20 cellular contexts compared by ENCODE assay signal in the genomic region with DNA sequence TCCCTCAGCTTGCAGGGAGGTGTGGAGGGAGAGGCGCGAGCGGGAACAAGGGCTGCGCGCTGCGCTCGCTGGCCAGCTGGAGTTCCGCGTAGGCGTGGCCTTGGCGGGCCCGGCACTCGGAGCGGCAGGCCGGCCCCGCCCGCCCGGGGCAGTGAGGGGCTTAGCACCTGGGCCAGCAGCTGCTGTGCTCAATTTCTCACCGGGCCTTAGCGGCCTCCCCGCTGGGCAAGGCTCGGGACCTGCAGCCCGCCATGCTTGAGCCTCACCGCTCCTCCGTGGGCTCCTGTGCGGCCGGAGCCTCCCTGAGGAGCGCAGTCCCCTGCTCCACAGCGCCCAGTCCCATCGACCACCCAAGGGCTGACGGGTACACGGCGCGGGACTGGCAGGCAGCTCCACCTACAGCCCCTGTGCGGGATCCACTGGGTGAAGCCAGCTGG.
A peak's percentile ranks its signal among the peaks of the same experiment; 100 is the strongest.
DNase-seq lines count a peak whose midpoint lies in the region; ATAC-seq and TF ChIP-seq lines count a peak whose summit lies in the region.
"Had no signal": no experiment of that assay in that cellular context is flagged by ENCODE, and none has a peak within 500 bp of the region (broad histone marks: within the 10 kb centered on the region; RNA-seq: fewer than 3 reads in every experiment).

No MANE protein-coding gene starts in this region.

- H3K27me3 ChIP-seq in H9 (ENCODE audit: insufficient read depth, low read length) (no peaks in the 10 kb centered on the region), lower lobe of right lung (ENCODE audit: low read depth) (no peaks in the 10 kb centered on the region), testis (no peaks in the 10 kb centered on the region), MM.1S (replicated peaks; ENCODE audit: insufficient read depth, low read length) (no peaks in the 10 kb centered on the region)
- H3K27me3 ChIP-seq: Peyer's patch had no signal

- H2BK20ac ChIP-seq in H9 (ENCODE audit: low read depth, low read length, poor library complexity, severe bottlenecking) = no peak overlapping the region

- H3K79me1 ChIP-seq in H9 (ENCODE audit: insufficient read depth, low read depth, low read length, poor library complexity, severe bottlenecking) = no peaks in the 10 kb centered on the region

- no peak overlapping the region for H4K5ac ChIP-seq in H9 (ENCODE audit: insufficient read length, low read depth, low read length)

- H3K9ac ChIP-seq in H9 (ENCODE audit: extremely low read depth, insufficient read length, low read length) (no peak overlapping the region), MM.1S (ENCODE audit: low read length) (no peak overlapping the region)

- no peak overlapping the region for H3K4me3 ChIP-seq in lower lobe of right lung
- peak overlapping the region; percentile 34 to 56 for H3K4me3 ChIP-seq in testis
- H3K4me3 ChIP-seq in MM.1S (ENCODE audit: low read length) = no peak overlapping the region
- H3K4me3 ChIP-seq: Peyer's patch, SK-N-MC had no signal

- H4K91ac ChIP-seq in H9 (ENCODE audit: insufficient read length, low read depth, low read length) = no peak overlapping the region

- no peak overlapping the region for H3K56ac ChIP-seq in H9 (ENCODE audit: insufficient read length, low read depth, low read length)

- no peak overlapping the region for H3K14ac ChIP-seq in H9 (ENCODE audit: insufficient read depth, low read length)

- H3K27ac ChIP-seq in H9 (ENCODE audit: insufficient read length, low read depth, low read length) (no peak overlapping the region), lower lobe of right lung (no peak overlapping the region), testis (no peak overlapping the region), MM.1S (ENCODE audit: low read length) (no peak overlapping the region)
- H3K27ac ChIP-seq: Peyer's patch, SK-N-MC had no signal

- H3K4me1 ChIP-seq in H9 (ENCODE audit: insufficient read depth, low read length) = no peaks in the 10 kb centered on the region
- H3K4me1 ChIP-seq in lower lobe of right lung = no peaks in the 10 kb centered on the region
- H3K4me1 ChIP-seq in testis = no peaks in the 10 kb centered on the region
- no peaks in the 10 kb centered on the region for H3K4me1 ChIP-seq in MM.1S (ENCODE audit: low read length)
- H3K4me1 ChIP-seq: Peyer's patch had no signal

- peak; percentile 80 for DNase-seq in H9
- peak; percentile 58 for DNase-seq in ecto neural progenitor cell (ENCODE audit: low spot score)
- peak; percentile 37 for DNase-seq in lower lobe of right lung
- peak; percentile 33 for DNase-seq in testis
- no peak for DNase-seq in activated naive CD4-positive, alpha-beta T cell treated with anti-CD3 and anti-CD28 coated beads, Interleukin-2, amount 50 U/mL, for 72 hours (ENCODE audit: low spot score in 2 of 2)
- no peak for DNase-seq in MM.1S
- no peak for DNase-seq in GM19240 (ENCODE audit: insufficient read length, low spot score)
- DNase-seq: CD4-positive, alpha-beta memory T cell; DMS79 treated with DMSO at 0.1 percent for 48 hours; GF-D8; IMR-90; NCI-H1105 treated with DMSO at 0.1 percent for 48 hours; NCI-H1694 treated with DMSO at 0.1 percent for 48 hours; NCI-H2107; NCI-H226; NCI-H524 treated with DMSO at 0.1 percent for 48 hours; Peyer's patch; Right ventricle myocardium superior had no signal

- H3K79me2 ChIP-seq in H9 (ENCODE audit: insufficient read depth, low read length) = no peaks in the 10 kb centered on the region
- H3K79me2 ChIP-seq in MM.1S (ENCODE audit: low read length) = no peaks in the 10 kb centered on the region

- H4K20me1 ChIP-seq in H9 (ENCODE audit: control insufficient read depth, insufficient read depth, insufficient read length) (no peaks in the 10 kb centered on the region), MM.1S (ENCODE audit: insufficient read depth, low read length) (no peaks in the 10 kb centered on the region)

- no peak for TF ChIP-seq POLR2A in testis (IDR thresholded peaks at IDR 0.05)

- no peak overlapping the region for H2BK12ac ChIP-seq in H9 (ENCODE audit: insufficient read length, low read depth, low read length)

- no peaks in the 10 kb centered on the region for H3K23me2 ChIP-seq in H9 (ENCODE audit: insufficient read length, low read depth, low read length, poor library complexity, severe bottlenecking)

- no peak overlapping the region for H2AK5ac ChIP-seq in H9 (ENCODE audit: insufficient read length, low read length)

- no peak overlapping the region for H3K18ac ChIP-seq in H9 (ENCODE audit: insufficient read length, low read depth, low read length)

- no peaks in the 10 kb centered on the region for H3F3A ChIP-seq in MM.1S (ENCODE audit: insufficient read depth, low read length)

- H3K9me3 ChIP-seq in H9 (ENCODE audit: control insufficient read depth, low read depth, low read length) = no peaks in the 10 kb centered on the region
- H3K9me3 ChIP-seq in lower lobe of right lung = no peaks in the 10 kb centered on the region
- H3K9me3 ChIP-seq in testis = no peaks in the 10 kb centered on the region
- no peaks in the 10 kb centered on the region for H3K9me3 ChIP-seq in MM.1S (replicated peaks; ENCODE audit: insufficient read depth, low read length)

- H2BK120ac ChIP-seq in H9 (ENCODE audit: low read depth, low read length, poor library complexity, severe bottlenecking) = no peak overlapping the region

- H2BK5ac ChIP-seq in H9 (ENCODE audit: insufficient read length, low read length) = no peak overlapping the region

- no peak overlapping the region for H2BK15ac ChIP-seq in H9 (ENCODE audit: low read depth, low read length)

- no peak overlapping the region for H2AFZ ChIP-seq in H9 (ENCODE audit: low read length)
- H2AFZ ChIP-seq in MM.1S (ENCODE audit: low read length) = no peak overlapping the region

- no peak overlapping the region for H3K27ac Mint-ChIP-seq in H9
- H3K27ac Mint-ChIP-seq in activated naive CD4-positive, alpha-beta T cell treated with anti-CD3 and anti-CD28 coated beads, Interleukin-2, amount 50 U/mL, for 72 hours = no peak overlapping the region
- H3K27ac Mint-ChIP-seq: B cell; CD4-positive, alpha-beta memory T cell had no signal

- peaks cover 4 to 9% of the 10 kb centered on the region in 2 experiments for H3K4me1 Mint-ChIP-seq in H9
- H3K4me1 Mint-ChIP-seq: B cell; CD4-positive, alpha-beta memory T cell had no signal

- no peaks in the 10 kb centered on the region for H3K36me3 ChIP-seq in lower lobe of right lung
- no peaks in the 10 kb centered on the region for H3K36me3 ChIP-seq in testis (ENCODE audit: low read depth, missing control alignments)
- H3K36me3 ChIP-seq in MM.1S (replicated peaks; ENCODE audit: insufficient read depth, low read length) = no peaks in the 10 kb centered on the region
- H3K36me3 ChIP-seq: Peyer's patch had no signal

- no peak for ATAC-seq in lower lobe of right lung
- ATAC-seq in activated naive CD4-positive, alpha-beta T cell treated with anti-CD3 and anti-CD28 coated beads, Interleukin-2, amount 50 U/mL, for 72 hours = no peak

- no peaks in the 10 kb centered on the region for H3K27me3 Mint-ChIP-seq in H9 (ENCODE audit: low read depth)
- H3K27me3 Mint-ChIP-seq: B cell; CD4-positive, alpha-beta memory T cell had no signal

- H3K4ac ChIP-seq in H9 (ENCODE audit: low read depth, low read length) = no peak overlapping the region

- H3K4me2 ChIP-seq in H9 (ENCODE audit: insufficient read depth, insufficient read length, low read length) (no peak overlapping the region), MM.1S (ENCODE audit: low read depth, low read length) (no peak overlapping the region)

- TF ChIP-seq CTCF in H9 (conservative IDR thresholded peaks at IDR 0.05) (no peak), lower lobe of right lung (IDR thresholded peaks at IDR 0.05) (no peak), testis (IDR thresholded peaks at IDR 0.05) (no peak), MM.1S (IDR thresholded peaks at IDR 0.05; ENCODE audit: low read length) (no peak)

- H3K23ac ChIP-seq in H9 (ENCODE audit: insufficient read length, low read depth, low read length) = no peak overlapping the region

- no peak overlapping the region for H3K4me3 Mint-ChIP-seq in H9
- H3K4me3 Mint-ChIP-seq: B cell; CD4-positive, alpha-beta memory T cell had no signal

- intact Hi-C loops in lower lobe of right lung (cut with DNase I) = no loop called here
- intact Hi-C loops in testis (cut with DNase I; ENCODE audit: low total_unique reads) = no loop called here

- H3T11ph ChIP-seq in H9 (ENCODE audit: low read length) = no peak overlapping the region

- H3K36me3 Mint-ChIP-seq in H9 (ENCODE audit: insufficient read depth in 1 of 3, low read depth in 3 of 3) = peaks cover 0 to 6% (median 0%) of the 10 kb centered on the region in 3 experiments; a peak in 3 of 7 replicates
- H3K36me3 Mint-ChIP-seq in activated naive CD4-positive, alpha-beta T cell treated with anti-CD3 and anti-CD28 coated beads, Interleukin-2, amount 50 U/mL, for 72 hours = peaks cover 0 to 12% of the 10 kb centered on the region in 2 donors
- H3K36me3 Mint-ChIP-seq: CD4-positive, alpha-beta memory T cell had no signal

- H4K8ac ChIP-seq in H9 (replicated peaks; ENCODE audit: insufficient read length, low read depth, low read length) = no peak overlapping the region

- no peaks in the 10 kb centered on the region for H3K9me2 ChIP-seq in MM.1S (replicated peaks; ENCODE audit: insufficient read depth, low read length)

- H3K9me3 Mint-ChIP-seq in H9 = peaks cover 0 to 4% of the 10 kb centered on the region in 2 experiments; a peak in 2 of 5 replicates
- H3K9me3 Mint-ChIP-seq in activated naive CD4-positive, alpha-beta T cell treated with anti-CD3 and anti-CD28 coated beads, Interleukin-2, amount 50 U/mL, for 72 hours = peaks cover 13 to 15% of the 10 kb centered on the region in 2 donors

- no CpG with 5 or more reads among the region's 35 CpGs for WGBS in H9 (ENCODE audit: extremely low coverage, insufficient read length, low lambda C conversion rate)
- WGBS in testis, 2 donors = 65 to 82% methylated on average over 7 to 16 of the region's 35 CpGs

Comparison
In these comparisons a context has a peak if more than half of its experiments do, and no peak if none do; other contexts are left out.
1. DNase-seq: peak in H9 (single experiment), ecto neural progenitor cell (single experiment), lower lobe of right lung (single experiment) and testis (single experiment); none in activated naive CD4-positive, alpha-beta T cell treated with anti-CD3 and anti-CD28 coated beads, Interleukin-2, amount 50 U/mL, for 72 hours (0 of 2), MM.1S (single experiment) and GM19240 (single experiment).
2. H3K4me3 ChIP-seq: peak in testis (2 of 2); none in lower lobe of right lung (single experiment) and MM.1S (single experiment).